In the genomic region with DNA sequence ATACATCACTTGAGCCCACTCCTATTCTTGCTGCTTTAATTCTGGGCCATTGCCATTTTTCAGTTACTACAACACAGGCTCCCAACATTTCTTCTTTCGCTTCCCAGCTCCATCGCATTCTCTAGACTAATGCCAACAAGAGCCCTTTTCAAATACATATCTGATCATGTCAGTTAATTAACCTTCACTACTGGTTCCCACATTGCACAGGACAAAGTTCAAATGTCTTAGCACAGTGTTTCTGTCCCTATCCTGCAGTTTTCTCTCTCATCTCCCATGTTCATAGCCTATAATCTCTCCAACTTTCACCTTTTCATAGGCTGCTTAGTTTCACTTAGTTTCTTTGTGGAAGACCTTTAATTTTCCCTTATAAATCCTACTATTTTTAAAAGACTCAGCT, we compare ENCODE assay signal across 1 cellular context.
TF ChIP-seq lines count a peak whose summit lies in the region.

No MANE protein-coding gene starts in this region.

TF ChIP-seq in HepG2, 621 proteins besides CTCF, POLR2A, EP300 and RAD21:
- peak; percentile 50; the same call in 1 of the 2 replicates for TF ChIP-seq HNF4A (CRISPR knock-in tag; IDR thresholded peaks at IDR 0.05)
- TF ChIP-seq KDM6A (CRISPR knock-in tag; IDR thresholded peaks at IDR 0.05; ENCODE audit: low read depth), result no peak
- 0 out of 2 replicates have a peak, but pooled peaks have one; percentile 58 for TF ChIP-seq MIXL1 (CRISPR knock-in tag; IDR thresholded peaks at IDR 0.05)
- TF ChIP-seq SAP130 (CRISPR knock-in tag; IDR thresholded peaks at IDR 0.05; ENCODE audit: low read depth), result 0 out of 2 replicates have a peak, but pooled peaks have one; percentile 16
- TF ChIP-seq ZNF644 (CRISPR knock-in tag; IDR thresholded peaks at IDR 0.05; ENCODE audit: low read depth), result 0 out of 2 replicates have a peak, but pooled peaks have one; percentile 25
- TF ChIP-seq ZNF7 (CRISPR knock-in tag; IDR thresholded peaks at IDR 0.05), result no peak
